In genomic region chr11:78567209-78567608, GRCh38 we compare ENCODE assay signal across 12 cellular contexts. TPM values are rescaled to one million over a fixed set of nuclear protein-coding genes. Genes with fewer than 3 reads are reported as not detected.
DNase-seq lines count a peak whose midpoint lies in the region; ATAC-seq and TF ChIP-seq lines count a peak whose summit lies in the region.
"Had no signal": no experiment of that assay in that cellular context is flagged by ENCODE, and none has a peak within 500 bp of the region (broad histone marks: within the 10 kb centered on the region; RNA-seq: fewer than 3 reads in every experiment).

No MANE protein-coding gene starts in this region.

- DNase-seq in GM03348 (ENCODE audit: low spot score) (peak; percentile 44), SK-N-MC (ENCODE audit: low read depth, low spot score) (no peak), epithelial cell of prostate (ENCODE audit: low read depth, low spot score) (no peak), renal cortical epithelial cell (ENCODE audit: low read depth) (peak; percentile 68), stomach (no peak), SIG-M5 (lab: John Stamatoyannopoulos, UW) (no peak)
- DNase-seq: activated CD4-positive, alpha-beta T cell treated with anti-CD3 and anti-CD28 coated beads for 36 hours; activated T-cell treated with anti-CD3 and anti-CD28 coated beads, Interleukin-2, amount 50 U/mL, for 72 hours had no signal

- intact Hi-C loops in stomach (cut with DNase I; ENCODE audit: low total_unique reads) = loop anchor here (10.0 kb wide), 1 partner anchor 342 kb away; no protein-coding TSS in a partner anchor

- peak overlapping the region; percentile 8 for H3K9ac ChIP-seq in SK-N-MC (ENCODE audit: insufficient read length)

- H3K9me3 ChIP-seq in SK-N-MC (ENCODE audit: low read depth, low read length) = no peaks in the 10 kb centered on the region
- no peaks in the 10 kb centered on the region for H3K9me3 ChIP-seq in stomach
- H3K9me3 ChIP-seq: ascending aorta, right atrium auricular region had no signal

- no peak overlapping the region for H3K4me3 ChIP-seq in SK-N-MC
- H3K4me3 ChIP-seq in stomach = no peak overlapping the region
- H3K4me3 ChIP-seq: ascending aorta, right atrium auricular region had no signal

- H3K36me3 ChIP-seq in SK-N-MC (ENCODE audit: insufficient read depth, low read length) = peaks cover 77% of the 10 kb centered on the region
- H3K36me3 ChIP-seq in stomach = peaks cover 15 to 63% (median 60%) of the 10 kb centered on the region in 4 donors

- TF ChIP-seq CTCF in stomach (IDR thresholded peaks at IDR 0.05) = no peak

- H3K27ac ChIP-seq in SK-N-MC = no peak overlapping the region
- peak overlapping the region; percentile 23 for H3K27ac ChIP-seq in epithelial cell of prostate
- no peak overlapping the region for H3K27ac ChIP-seq in stomach
- H3K27ac ChIP-seq: ascending aorta, right atrium auricular region had no signal

- no peak for TF ChIP-seq POLR2A in stomach (IDR thresholded peaks at IDR 0.05)

- no peaks in the 10 kb centered on the region for H3K27me3 ChIP-seq in stomach
- H3K27me3 ChIP-seq: ascending aorta, right atrium auricular region had no signal

- TF ChIP-seq EP300 in stomach (IDR thresholded peaks at IDR 0.05) = no peak

- H3K4me1 ChIP-seq in stomach = peaks cover 1 to 24% (median 10%) of the 10 kb centered on the region in 4 donors

- 70 to 75% (median 72%) methylated on average over 8 of the region's 8 CpGs for WGBS in stomach, 5 donors

- no peak for ATAC-seq in HG03175 (IDR thresholded peaks at IDR 0.05; ENCODE audit: unreplicated experiment)
- no peak for ATAC-seq in HG02610 (IDR thresholded peaks at IDR 0.05; ENCODE audit: unreplicated experiment)
- ATAC-seq: activated CD4-positive, alpha-beta T cell treated with anti-CD3 and anti-CD28 coated beads for 36 hours; activated T-cell treated with anti-CD3 and anti-CD28 coated beads, Interleukin-2, amount 50 U/mL, for 72 hours had no signal

RNA-seq across cellular contexts. Expression of gene NARS2, which starts 7.5 kb away (rescaled TPM):
- 22.2 and 23.1 TPM in 2 replicates for total RNA-seq in renal cortical epithelial cell
- 10 to 100 TPM in 3 of 5 donors, 1 to 10 TPM in 2; 4.7 to 34.5 (median 14.5) TPM for total RNA-seq in stomach
- 10 to 100 TPM; 13.5 to 15.0 (median 13.8) TPM for polyA plus RNA-seq in stomach

Comparison
In these comparisons a context has a peak if more than half of its experiments do, and no peak if none do; other contexts are left out.
1. DNase-seq: peak in GM03348 (single experiment) and renal cortical epithelial cell (single experiment); none in SK-N-MC (single experiment), epithelial cell of prostate (single experiment), stomach (single experiment) and SIG-M5 (single experiment).